Comparison of ENCODE assay signal across 31 cellular contexts in genomic region chr12:62947364-62947763, GRCh38. TPM values are rescaled to one million over a fixed set of nuclear protein-coding genes. Genes with fewer than 3 reads are reported as not detected.
"Had no signal": no experiment of that assay in that cellular context is flagged by ENCODE, and none has a peak within 500 bp of the region (broad histone marks: within the 10 kb centered on the region; RNA-seq: fewer than 3 reads in every experiment).

No MANE protein-coding gene starts in this region.

- H3K4me3 ChIP-seq: ascending aorta, breast epithelium, cardiac muscle cell, colonic mucosa, esophagus squamous epithelium had no signal

- H3K27me3 ChIP-seq: ascending aorta, breast epithelium, cardiac muscle cell, colonic mucosa, esophagus squamous epithelium had no signal

- H3K9me3 ChIP-seq: ascending aorta, breast epithelium, colonic mucosa, esophagus squamous epithelium had no signal

- H3K27ac ChIP-seq: ascending aorta, breast epithelium, cardiac muscle cell, colonic mucosa, epithelial cell of prostate, esophagus squamous epithelium had no signal

- H3K36me3 ChIP-seq: ascending aorta, breast epithelium, cardiac muscle cell, colonic mucosa, esophagus squamous epithelium had no signal

- DNase-seq: activated CD4-positive, alpha-beta memory T cell treated with anti-CD3 and anti-CD28 coated beads for 36 hours; activated CD4-positive, alpha-beta T cell treated with anti-CD3 and anti-CD28 coated beads for 36 hours; activated CD4-positive, alpha-beta T cell treated with anti-CD3 and anti-CD28 coated beads, Interleukin-2, amount 10 ng/mL, durations not matched to agents 24 days and 14 days; activated CD4-positive, CD25-positive, alpha-beta regulatory T cell; activated CD4-positive, CD25-positive, alpha-beta regulatory T cell treated with anti-CD3 and anti-CD28 coated beads, Interleukin-2, amount 50 U/mL, for 72 hours; activated CD8-positive, alpha-beta memory T cell treated with anti-CD3 and anti-CD28 coated beads, Interleukin-2, amount 10 ng/mL, durations not matched to agents 7 days and 5 days; activated CD8-positive, alpha-beta memory T cell treated with anti-CD3 and anti-CD28 coated beads, Interleukin-2, amount 50 U/mL, for 4 hours; activated CD8-positive, alpha-beta T cell treated with anti-CD3 and anti-CD28 coated beads, Interleukin-2, amount 10 ng/mL, durations not matched to agents 7 days and 5 days; activated effector memory CD4-positive, alpha-beta T cell treated with anti-CD3 and anti-CD28 coated beads, Interleukin-2, amount 50 U/mL, for 16 hours; activated naive CD4-positive, alpha-beta T cell; activated naive CD4-positive, alpha-beta T cell treated with anti-CD3 and anti-CD28 coated beads, Interleukin-2, amount 10 ng/mL, durations not matched to agents 7 days and 5 days; activated naive CD8-positive, alpha-beta T cell treated with anti-CD3 and anti-CD28 coated beads, Interleukin-2, amount 10 ng/mL, durations not matched to agents 7 days and 5 days; activated T-cell treated with anti-CD3 and anti-CD28 coated beads, Interleukin-2, amount 50 U/mL, for 1 hour; activated T-cell treated with anti-CD3 and anti-CD28 coated beads, Interleukin-2, amount 50 U/mL, for 48 hours; central memory CD4-positive, alpha-beta T cell; cerebellar nuclear complex; colonic mucosa; effector CD8-positive, alpha-beta T cell; esophagus squamous epithelium; foreskin melanocyte; head of caudate nucleus; T-helper 2 cell had no signal

- ATAC-seq: activated CD4-positive, alpha-beta T cell treated with anti-CD3 and anti-CD28 coated beads for 36 hours; activated CD8-positive, alpha-beta memory T cell treated with anti-CD3 and anti-CD28 coated beads, Interleukin-2, amount 10 ng/mL, durations not matched to agents 7 days and 5 days; activated CD8-positive, alpha-beta T cell treated with anti-CD3 and anti-CD28 coated beads, Interleukin-2, amount 10 ng/mL, durations not matched to agents 7 days and 5 days; activated naive CD4-positive, alpha-beta T cell treated with anti-CD3 and anti-CD28 coated beads, Interleukin-2, amount 50 U/mL, for 72 hours had no signal

- H3K4me1 ChIP-seq: ascending aorta, breast epithelium, colonic mucosa, esophagus squamous epithelium had no signal

- FAIRE-seq: endometrium, endothelial cell of umbilical vein had no signal

RNA-seq across cellular contexts. Expression of gene PPM1H, which starts 12.4 kb away (rescaled TPM):
- total RNA-seq: activated CD4-positive, alpha-beta memory T cell treated with anti-CD3 and anti-CD28 coated beads for 36 hours; activated CD4-positive, alpha-beta T cell treated with anti-CD3 and anti-CD28 coated beads, Interleukin-2, amount 10 ng/mL, durations not matched to agents 24 days and 14 days; activated CD8-positive, alpha-beta T cell treated with anti-CD3 and anti-CD28 coated beads, Interleukin-2, amount 10 ng/mL, durations not matched to agents 7 days and 5 days; activated T-helper 1 cell treated with anti-CD3 and anti-CD28 coated beads, Interleukin-12 subunit alpha, Interleukin-12 subunit beta, Interleukin-2, Interleukin-4 antibody, amounts not matched to agents 30 ng/mL and 10 ng/mL and 1 ng/mL, durations not matched to agents 14 hours and 24 hours and 36 hours; activated T-helper 2 cell treated with anti-CD3 and anti-CD28 coated beads, Interferon-gamma antibody, Interleukin-2, Interleukin-4, amounts not matched to agents 10 μg/mL and 5 μg/mL and 100 μg/mL, durations not matched to agents 14 hours and 24 hours and 36 hours had no signal
